10 cellular contexts compared by ENCODE assay signal in genomic region chr10:62077330-62078015, GRCh38.
DNase-seq lines count a peak whose midpoint lies in the region; ATAC-seq and TF ChIP-seq lines count a peak whose summit lies in the region.
"Had no signal": no experiment of that assay in that cellular context is flagged by ENCODE, and none has a peak within 500 bp of the region (broad histone marks: within the 10 kb centered on the region; RNA-seq: fewer than 3 reads in every experiment).

No MANE protein-coding gene starts in this region.

- no peak for ATAC-seq in T-helper 17 cell
- no peak for ATAC-seq in left lung
- no peak for ATAC-seq in effector memory CD8-positive, alpha-beta T cell (replicated peaks)
- no peak for ATAC-seq in aorta (ENCODE audit: low FRiP score)

- no peak overlapping the region for H3K4me3 ChIP-seq in left lung
- no peak overlapping the region for H3K4me3 ChIP-seq in suprapubic skin
- H3K4me3 ChIP-seq in aorta (ENCODE audit: low read length in 2 of 2): no peak overlapping the region
- H3K4me3 ChIP-seq: lower lobe of right lung had no signal

- no peak overlapping the region for H3K4me3 Mint-ChIP-seq in activated CD4-positive, alpha-beta T cell treated with anti-CD3 and anti-CD28 coated beads, Interleukin-2, amount 10 ng/mL, durations not matched to agents 24 days and 14 days
- H3K4me3 Mint-ChIP-seq in T-helper 17 cell: no peak overlapping the region
- no peak overlapping the region for H3K4me3 Mint-ChIP-seq in effector memory CD8-positive, alpha-beta T cell

- H3K36me3 ChIP-seq in left lung (peaks cover 0 to 36% of the 10 kb centered on the region in 2 donors), suprapubic skin (peaks cover 28% of the 10 kb centered on the region), aorta (ENCODE audit: control insufficient read depth in 1 of 2, insufficient read depth in 2 of 2, low read length in 1 of 2) (no peaks in the 10 kb centered on the region)

- no peak for DNase-seq in activated CD4-positive, alpha-beta T cell treated with anti-CD3 and anti-CD28 coated beads, Interleukin-2, amount 10 ng/mL, durations not matched to agents 24 days and 14 days
- no peak for DNase-seq in activated CD4-positive, alpha-beta T cell treated with anti-CD3 and anti-CD28 coated beads, Interleukin-2, amount 50 U/mL, for 48 hours
- DNase-seq in T-helper 17 cell: no peak
- DNase-seq in left lung: no peak
- no peak for DNase-seq in suprapubic skin (ENCODE audit: low spot score in 2 of 2)
- DNase-seq in stimulated activated naive CD4-positive, alpha-beta T cell treated with Interleukin-2 at 50 U/mL for 16 hours (lab: John Stamatoyannopoulos, UW): no peak
- DNase-seq in effector memory CD8-positive, alpha-beta T cell: no peak
- DNase-seq in aorta: no peak
- DNase-seq: lower lobe of right lung, SIG-M5 had no signal

- H3K27me3 ChIP-seq in left lung (no peaks in the 10 kb centered on the region), suprapubic skin (no peaks in the 10 kb centered on the region), aorta (ENCODE audit: control insufficient read depth in 1 of 2, insufficient read depth in 2 of 2, low read length in 1 of 2) (no peaks in the 10 kb centered on the region)

- peak overlapping the region; percentile 15 for H3K27ac Mint-ChIP-seq in activated CD4-positive, alpha-beta T cell treated with anti-CD3 and anti-CD28 coated beads, Interleukin-2, amount 10 ng/mL, durations not matched to agents 24 days and 14 days
- peak overlapping the region; percentile 90 for H3K27ac Mint-ChIP-seq in T-helper 17 cell
- no peak overlapping the region for H3K27ac Mint-ChIP-seq in effector memory CD8-positive, alpha-beta T cell

- peaks cover 18% of the 10 kb centered on the region for H3K9me3 Mint-ChIP-seq in activated CD4-positive, alpha-beta T cell treated with anti-CD3 and anti-CD28 coated beads, Interleukin-2, amount 10 ng/mL, durations not matched to agents 24 days and 14 days
- no peaks in the 10 kb centered on the region for H3K9me3 Mint-ChIP-seq in effector memory CD8-positive, alpha-beta T cell

- no peaks in the 10 kb centered on the region for H3K9me3 ChIP-seq in T-helper 17 cell (ENCODE audit: control insufficient read depth, low read length, poor library complexity, severe bottlenecking)
- H3K9me3 ChIP-seq in left lung: no peaks in the 10 kb centered on the region
- no peaks in the 10 kb centered on the region for H3K9me3 ChIP-seq in suprapubic skin
- H3K9me3 ChIP-seq in aorta (ENCODE audit: control insufficient read depth, low read length): no peaks in the 10 kb centered on the region
- H3K9me3 ChIP-seq: lower lobe of right lung had no signal

- H3K4me1 ChIP-seq in left lung (peaks cover 7 to 26% of the 10 kb centered on the region in 2 donors), suprapubic skin (peaks cover 81% of the 10 kb centered on the region), aorta (ENCODE audit: control insufficient read depth in 1 of 2, insufficient read depth in 2 of 2, low read length in 2 of 2) (peaks cover 3 to 20% of the 10 kb centered on the region in 2 donors)

- no peak for TF ChIP-seq CTCF in left lung (IDR thresholded peaks at IDR 0.05)
- TF ChIP-seq CTCF in suprapubic skin (IDR thresholded peaks at IDR 0.05): no peak

- intact Hi-C loops in activated CD4-positive, alpha-beta T cell treated with anti-CD3 and anti-CD28 coated beads, Interleukin-2, amount 10 ng/mL, durations not matched to agents 24 days and 14 days (cut with micrococcal nuclease): loop anchor here (5.0 kb wide), 1 partner anchor 40 kb away; no protein-coding TSS in a partner anchor
- intact Hi-C loops in left lung (cut with DNase I) (no loop called here), aorta (cut with DNase I) (no loop called here)

- H3K27me3 Mint-ChIP-seq in activated CD4-positive, alpha-beta T cell treated with anti-CD3 and anti-CD28 coated beads, Interleukin-2, amount 10 ng/mL, durations not matched to agents 24 days and 14 days: no peaks in the 10 kb centered on the region
- no peaks in the 10 kb centered on the region for H3K27me3 Mint-ChIP-seq in T-helper 17 cell
- H3K27me3 Mint-ChIP-seq in effector memory CD8-positive, alpha-beta T cell: no peaks in the 10 kb centered on the region

- peaks cover 72% of the 10 kb centered on the region for H3K4me1 Mint-ChIP-seq in activated CD4-positive, alpha-beta T cell treated with anti-CD3 and anti-CD28 coated beads, Interleukin-2, amount 10 ng/mL, durations not matched to agents 24 days and 14 days
- H3K4me1 Mint-ChIP-seq in T-helper 17 cell: peaks cover 30% of the 10 kb centered on the region
- peaks cover 13 to 38% of the 10 kb centered on the region in 2 donors for H3K4me1 Mint-ChIP-seq in effector memory CD8-positive, alpha-beta T cell (ENCODE audit: low read depth in 2 of 2)

- H3K27ac ChIP-seq in left lung (peak overlapping the region; percentile 46 to 65), suprapubic skin (peak overlapping the region; percentile 68), aorta (ENCODE audit: low read depth in 1 of 2, low read length in 2 of 2) (no peak overlapping the region)

- no peak for TF ChIP-seq EP300 in suprapubic skin (IDR thresholded peaks at IDR 0.05)

- 25% methylated on average over 2 of the region's 2 CpGs for WGBS in suprapubic skin
- WGBS in aorta, 2 donors: 21 to 26% methylated on average over 2 of the region's 2 CpGs

- no peak for TF ChIP-seq POLR2A in suprapubic skin (IDR thresholded peaks at IDR 0.05)

- H3K36me3 Mint-ChIP-seq in activated CD4-positive, alpha-beta T cell treated with anti-CD3 and anti-CD28 coated beads, Interleukin-2, amount 10 ng/mL, durations not matched to agents 24 days and 14 days (ENCODE audit: low read depth): peaks cover 87% of the 10 kb centered on the region
- H3K36me3 Mint-ChIP-seq in T-helper 17 cell (ENCODE audit: low read depth): peaks cover 8% of the 10 kb centered on the region
- H3K36me3 Mint-ChIP-seq in effector memory CD8-positive, alpha-beta T cell (ENCODE audit: insufficient read depth): peaks cover 22% of the 10 kb centered on the region

Comparison
In these comparisons a context has a peak if more than half of its experiments do, and no peak if none do; other contexts are left out.
1. H3K27ac Mint-ChIP-seq: peak in activated CD4-positive, alpha-beta T cell treated with anti-CD3 and anti-CD28 coated beads, Interleukin-2, amount 10 ng/mL, durations not matched to agents 24 days and 14 days (single experiment) and T-helper 17 cell (single experiment); none in effector memory CD8-positive, alpha-beta T cell (0 of 2).
2. H3K27ac ChIP-seq: peak in left lung (2 of 2) and suprapubic skin (single experiment); none in aorta (0 of 2).